Comparison of ENCODE assay signal across 19 cellular contexts in genomic region chr11:108838102-108838803, GRCh38.
DNase-seq lines count a peak whose midpoint lies in the region; ATAC-seq, FAIRE-seq and TF ChIP-seq lines count a peak whose summit lies in the region.
"Had no signal": no experiment of that assay in that cellular context is flagged by ENCODE, and none has a peak within 500 bp of the region (broad histone marks: within the 10 kb centered on the region; RNA-seq: fewer than 3 reads in every experiment).

No MANE protein-coding gene starts in this region.

- H3K9ac ChIP-seq in kidney (ENCODE audit: low read length in 2 of 2) = peak overlapping the region in 1 of 2 donors; percentile 48
- H3K9ac ChIP-seq: SK-N-SH had no signal

- no peaks in the 10 kb centered on the region for H3K9me3 ChIP-seq in kidney (ENCODE audit: control insufficient read depth in 1 of 2, low read length in 2 of 2)
- H3K9me3 ChIP-seq: SK-N-SH had no signal

- H3K27ac ChIP-seq in kidney (ENCODE audit: low read depth in 2 of 2, low read length in 2 of 2) = no peak overlapping the region

- FAIRE-seq in GM12892 (lab: Jason Lieb, UNC) = peak; percentile 77
- peak; percentile 88 for FAIRE-seq in kidney (lab: Jason Lieb, UNC)
- FAIRE-seq: GM12891, GM18507, H54 had no signal

- H3K36me3 ChIP-seq in kidney (ENCODE audit: control insufficient read depth in 1 of 2, insufficient read depth in 2 of 2, low read length in 2 of 2) = no peaks in the 10 kb centered on the region

- H3K4me3 ChIP-seq in kidney (ENCODE audit: low read length in 2 of 2) = peak overlapping the region; percentile 55 to 71

- peak; percentile 46 for ATAC-seq in GM19395 (IDR thresholded peaks at IDR 0.05; ENCODE audit: unreplicated experiment)
- ATAC-seq in HG03354 (IDR thresholded peaks at IDR 0.05; ENCODE audit: poor library complexity, severe bottlenecking, unreplicated experiment) = peak; percentile 72
- ATAC-seq in GM21390 (IDR thresholded peaks at IDR 0.05; ENCODE audit: unreplicated experiment) = no peak
- ATAC-seq: T-cell had no signal

- intact Hi-C loops in kidney (cut with DNase I) = no loop called here

- TF ChIP-seq POLR2A in GM12892 (IDR thresholded peaks at IDR 0.05; ENCODE audit: low read depth, low read length) = no peak

- DNase-seq in GM12892 (ENCODE audit: insufficient read length) (no peak), kidney (no peak), GF-D8 (lab: John Stamatoyannopoulos, UW) (no peak), cerebellar cortex (ENCODE audit: low spot score) (no peak)
- DNase-seq in activated CD8-positive, alpha-beta memory T cell treated with anti-CD3 and anti-CD28 coated beads, Interleukin-2, amount 50 U/mL, for 48 hours = no peak
- DNase-seq: 8988T, DMS 273 treated with DMSO at 0.1 percent for 48 hours, NCI-H1105, NCI-H1694, NCI-H748 treated with DMSO at 0.1 percent for 48 hours, SHP77, SK-N-SH, T-cell had no signal

- H3K4me1 ChIP-seq in kidney (ENCODE audit: control insufficient read depth in 1 of 2, insufficient read depth in 1 of 2, low read depth in 1 of 2, low read length in 2 of 2) = peaks cover 0 to 13% of the 10 kb centered on the region in 2 donors

- TF ChIP-seq CTCF in kidney (IDR thresholded peaks at IDR 0.05; ENCODE audit: borderline replicate concordance, extremely low read depth, insufficient read depth) = no peak
